ENCODE assay signal across 9 cellular contexts in genomic region chr19:41886761-41887710, GRCh38. TPM values are rescaled to one million over a fixed set of nuclear protein-coding genes. Genes with fewer than 3 reads are reported as not detected.
A peak's percentile ranks its signal among the peaks of the same experiment; 100 is the strongest.
DNase-seq lines count a peak whose midpoint lies in the region; ATAC-seq and TF ChIP-seq lines count a peak whose summit lies in the region.
"Had no signal": no experiment of that assay in that cellular context is flagged by ENCODE, and none has a peak within 500 bp of the region (broad histone marks: within the 10 kb centered on the region; RNA-seq: fewer than 3 reads in every experiment).

No MANE protein-coding gene starts in this region.

- H3K27me3 ChIP-seq in CD4-positive, alpha-beta T cell (ENCODE audit: control insufficient read depth, insufficient read depth, low read length), result no peaks in the 10 kb centered on the region
- H3K27me3 ChIP-seq in NT2/D1 (ENCODE audit: insufficient read depth, insufficient read length), result peaks cover 18% of the 10 kb centered on the region

- peak overlapping the region; percentile 51 for H3K9ac ChIP-seq in NT2/D1 (ENCODE audit: insufficient read length, low read depth)

- intact Hi-C loops in CD4-positive, alpha-beta T cell (cut with DNase I, micrococcal nuclease), result loop anchor here (1.0 to 10.0 kb wide), 7 partner anchors 12 to 332 kb away; partner anchors contain the start of gene ERFL (in 1 of the 2)
- intact Hi-C loops in natural killer cell (cut with micrococcal nuclease) (loop anchor here (1.0 kb wide), 3 partner anchors 14 to 58 kb away; no protein-coding TSS in a partner anchor), left ventricle myocardium superior (cut with micrococcal nuclease) (no loop called here)

- CTCF ChIA-PET in CD4-positive, alpha-beta T cell (lab: Charles Lee), result interaction anchor here (1.1 to 8.8 kb wide), 7 partner anchors 13 to 72 kb away, joined by 3 to 119 read pairs (median 13); partner anchors contain the start of genes CD79A, RABAC1 and RPS19

- POLR2A ChIA-PET in CD4-positive, alpha-beta T cell (lab: Charles Lee), result interaction anchor here (0.7 to 12.4 kb wide), 18 partner anchors 9 to 623 kb away, joined by 3 to 465 read pairs (median 10); partner anchors contain the start of genes CD79A, ERFL, HNRNPUL1 and RABAC1

- H3K27me3 Mint-ChIP-seq in CD4-positive, alpha-beta T cell, result no peaks in the 10 kb centered on the region
- no peaks in the 10 kb centered on the region for H3K27me3 Mint-ChIP-seq in natural killer cell (ENCODE audit: low read depth in 2 of 2)

- peak overlapping the region; percentile 96 for H3K27ac ChIP-seq in CD4-positive, alpha-beta T cell (ENCODE audit: low read depth, low read length)

- no peak for TF ChIP-seq CTCF in CD4-positive, alpha-beta T cell (IDR thresholded peaks at IDR 0.05)
- TF ChIP-seq CTCF in natural killer cell (IDR thresholded peaks at IDR 0.05), result no peak

- peak overlapping the region; percentile 98 for H3K27ac Mint-ChIP-seq in CD4-positive, alpha-beta T cell
- H3K27ac Mint-ChIP-seq in natural killer cell, result peak overlapping the region; percentile 84 to 89

- H3K4me1 Mint-ChIP-seq in CD4-positive, alpha-beta T cell (ENCODE audit: low read depth), result peaks cover 73% of the 10 kb centered on the region
- H3K4me1 Mint-ChIP-seq in natural killer cell, result peaks cover 65 to 82% of the 10 kb centered on the region in 2 donors

- no peak overlapping the region for H3K4me3 ChIP-seq in NT2/D1 (ENCODE audit: insufficient read length, low read depth)

- ATAC-seq in CD4-positive, alpha-beta T cell (ENCODE audit: poor library complexity), result peak; percentile 48
- peak; percentile 41 to 61 (median 54) for ATAC-seq in natural killer cell
- ATAC-seq in left ventricle myocardium superior, result no peak
- no peak for ATAC-seq in HG03159 (IDR thresholded peaks at IDR 0.05; ENCODE audit: unreplicated experiment)

- H3K9me3 Mint-ChIP-seq in CD4-positive, alpha-beta T cell, result no peaks in the 10 kb centered on the region
- no peaks in the 10 kb centered on the region for H3K9me3 Mint-ChIP-seq in natural killer cell

- peak overlapping the region; percentile 90 for H3K4me3 Mint-ChIP-seq in CD4-positive, alpha-beta T cell
- H3K4me3 Mint-ChIP-seq in natural killer cell, result peak overlapping the region; percentile 84

- peaks cover 2% of the 10 kb centered on the region for H3K4me1 ChIP-seq in NT2/D1 (ENCODE audit: insufficient read depth, insufficient read length)

- H3K36me3 ChIP-seq in NT2/D1 (ENCODE audit: insufficient read depth, insufficient read length, low read length), result peaks cover 19% of the 10 kb centered on the region

- H3K36me3 Mint-ChIP-seq in CD4-positive, alpha-beta T cell (ENCODE audit: low read depth), result peaks cover 94% of the 10 kb centered on the region
- peaks cover 8% of the 10 kb centered on the region for H3K36me3 Mint-ChIP-seq in natural killer cell

- DNase-seq in CD4-positive, alpha-beta T cell, result peak; percentile 47 to 80 (median 71)
- DNase-seq in NT2/D1 (ENCODE audit: low read depth, low spot score) (no peak), natural killer cell (peak; percentile 72), left ventricle myocardium superior (no peak), DMS79 treated with DMSO at 0.1 percent for 48 hours (lab: John Stamatoyannopoulos, UW) (no peak), anterior cingulate cortex (lab: John Stamatoyannopoulos, UW) (no peak)
- peak; percentile 56 for DNase-seq in activated naive CD4-positive, alpha-beta T cell treated with anti-CD3 and anti-CD28 coated beads, Interleukin-2, amount 50 U/mL, for 16 hours

- no peaks in the 10 kb centered on the region for H3K9me3 ChIP-seq in CD4-positive, alpha-beta T cell (ENCODE audit: control insufficient read depth, low read length)
- H3K9me3 ChIP-seq in NT2/D1 (ENCODE audit: insufficient read depth, low read length), result no peaks in the 10 kb centered on the region

RNA-seq across cellular contexts. Expression of gene ARHGEF1, which starts 4.1 kb away (rescaled TPM):
- total RNA-seq in CD4-positive, alpha-beta T cell, result 1,000 to 10,000 TPM; 1,019 to 1,047 TPM
- 1,000 to 10,000 TPM; 1,177 to 1,409 (median 1,354) TPM for total RNA-seq in natural killer cell
- total RNA-seq in left ventricle myocardium superior, result 26.9 TPM

RNA-seq across cellular contexts. Expression of gene CD79A, which starts 10.0 kb away (rescaled TPM):
- total RNA-seq in CD4-positive, alpha-beta T cell, result 1 to 10 TPM; 3.7 to 3.8 TPM
- total RNA-seq in natural killer cell (10 to 100 TPM in 1 of 3 donors, 1 to 10 TPM in 2; 5.6 to 35.5 (median 6.0) TPM), left ventricle myocardium superior (not detected)

RNA-seq across cellular contexts. Expression of gene RPS19, which starts 27.0 kb away (rescaled TPM):
- total RNA-seq in CD4-positive, alpha-beta T cell, result 1,000 to 10,000 TPM; 3,668 to 3,697 TPM
- total RNA-seq in natural killer cell (1,000 to 10,000 TPM; 1,358 to 1,814 (median 1,709) TPM), left ventricle myocardium superior (559 TPM)

RNA-seq across cellular contexts. Expression of gene ERFL, which starts 41.2 kb away (rescaled TPM):
- total RNA-seq in CD4-positive, alpha-beta T cell, result 1 to 10 TPM; 7.7 to 8.9 TPM
- total RNA-seq in natural killer cell (1 to 10 TPM; 1.1 to 2.1 (median 1.5) TPM), left ventricle myocardium superior (not detected)

RNA-seq across cellular contexts. Expression of gene DMRTC2, which starts 42.2 kb away (rescaled TPM):
- total RNA-seq in CD4-positive, alpha-beta T cell, result not detected
- total RNA-seq in natural killer cell, result not detected
- total RNA-seq in left ventricle myocardium superior, result not detected
- total RNA-seq: subcutaneous adipose tissue had no signal

Comparison
In these comparisons a context has a peak if more than half of its experiments do, and no peak if none do; other contexts are left out.
1. ATAC-seq: peak in CD4-positive, alpha-beta T cell (single experiment) and natural killer cell (3 of 3); none in left ventricle myocardium superior (single experiment) and HG03159 (single experiment).
2. DNase-seq: peak in CD4-positive, alpha-beta T cell (10 of 10), activated naive CD4-positive, alpha-beta T cell treated with anti-CD3 and anti-CD28 coated beads, Interleukin-2, amount 50 U/mL, for 16 hours (single experiment) and natural killer cell (single experiment); none in NT2/D1 (single experiment), left ventricle myocardium superior (single experiment), DMS79 treated with DMSO at 0.1 percent for 48 hours (single experiment) and anterior cingulate cortex (0 of 58).
3. RNA of gene ARHGEF1, which starts 4.1 kb away (total RNA-seq): 1,177 to 1,409 TPM in natural killer cell and 1,019 to 1,047 TPM in CD4-positive, alpha-beta T cell; 26.9 TPM in left ventricle myocardium superior (single experiment); every median in the first group is over 10 times any median in the second.